8 cellular contexts compared by ENCODE assay signal in genomic region chr17:62627904-62628603, GRCh38. TPM values are rescaled to one million over a fixed set of nuclear protein-coding genes. Genes with fewer than 3 reads are reported as not detected.
A peak's percentile ranks its signal among the peaks of the same experiment; 100 is the strongest.
DNase-seq lines count a peak whose midpoint lies in the region; ATAC-seq, FAIRE-seq and TF ChIP-seq lines count a peak whose summit lies in the region.

No MANE protein-coding gene starts in this region.

- POLR2A ChIA-PET in PC-3 (lab: Charles Lee; ENCODE audit: unreplicated experiment) (no interaction called here), GM12878 (lab: Charles Lee) (no interaction called here)

- H3K79me2 ChIP-seq in PC-3 (ENCODE audit: low read length) (no peaks in the 10 kb centered on the region), GM12878 (ENCODE audit: control insufficient read depth, insufficient read depth, low read length) (no peaks in the 10 kb centered on the region), keratinocyte (ENCODE audit: control insufficient read depth, insufficient read depth, low read length) (peaks cover 50% of the 10 kb centered on the region)

- in situ Hi-C loops in GM12878 (cut with MboI): no loop called here

- no peaks in the 10 kb centered on the region for H3K9me2 ChIP-seq in PC-3 (replicated peaks; ENCODE audit: low read length)

- TF ChIP-seq CTCF in PC-3 (conservative IDR thresholded peaks at IDR 0.05; ENCODE audit: low read depth, low read length) (no peak), GM12878 (IDR thresholded peaks at IDR 0.05 in 2 of 3, conservative IDR thresholded peaks at IDR 0.05 in 1 of 3; ENCODE audit: control insufficient read depth in 2 of 3, extremely low read depth in 1 of 3, insufficient read depth in 1 of 3, low read depth in 3 of 3, low read length in 3 of 3) (no peak), keratinocyte (optimal IDR thresholded peaks at IDR 0.05 in 1 of 3, IDR thresholded peaks at IDR 0.05 in 1 of 3, conservative IDR thresholded peaks at IDR 0.05 in 1 of 3; ENCODE audit: extremely low read depth in 1 of 3, insufficient read depth in 2 of 3, low read length in 3 of 3) (peak in 1 of 3 experiments; percentile 4)

- no peak for TF ChIP-seq POLR2A in GM12878 (IDR thresholded peaks at IDR 0.05; ENCODE audit: low read depth, low read length)

- H2AFZ ChIP-seq in PC-3 (ENCODE audit: low read length): peak overlapping the region; percentile 96
- H2AFZ ChIP-seq in GM12878 (ENCODE audit: control insufficient read depth, low read depth, low read length): no peak overlapping the region; the same call in 1 of the 2 replicates
- peak overlapping the region; percentile 80 for H2AFZ ChIP-seq in keratinocyte (ENCODE audit: control insufficient read depth, low read length)

- H3K9me3 ChIP-seq in PC-3 (ENCODE audit: low read length) (no peaks in the 10 kb centered on the region), GM12878 (replicated peaks; ENCODE audit: control insufficient read depth, insufficient read depth, low read length) (no peaks in the 10 kb centered on the region), keratinocyte (ENCODE audit: control insufficient read depth, low read depth, low read length) (no peaks in the 10 kb centered on the region)

- H3K9ac ChIP-seq in PC-3 (ENCODE audit: low read length): peak overlapping the region; percentile 48
- peak overlapping the region; percentile 39; the same call in 1 of the 2 replicates for H3K9ac ChIP-seq in GM12878 (ENCODE audit: control insufficient read depth, insufficient read depth, low read length)
- H3K9ac ChIP-seq in keratinocyte (ENCODE audit: control insufficient read depth, extremely low read depth, insufficient read depth, low read length): peak overlapping the region; percentile 71

- no peak for TF ChIP-seq RAD21 in GM12878 (IDR thresholded peaks at IDR 0.05; ENCODE audit: insufficient read depth, low read depth, low read length)

- intact Hi-C loops in PC-3 (cut with micrococcal nuclease): no loop called here
- intact Hi-C loops in GM12878 (cut with micrococcal nuclease; ENCODE audit: unreplicated experiment): no loop called here

- BruUV-seq in PC-3 (replicated peaks; lab: Mats Ljungman, UMichigan) (no TSS peak), GM12878 (replicated peaks; lab: Mats Ljungman, UMichigan) (no TSS peak)

- H4K20me1 ChIP-seq in PC-3 (ENCODE audit: low read length) (no peaks in the 10 kb centered on the region), GM12878 (ENCODE audit: control insufficient read depth, insufficient read depth) (no peaks in the 10 kb centered on the region), keratinocyte (ENCODE audit: control insufficient read depth, extremely low read depth, insufficient read depth, low read length) (no peaks in the 10 kb centered on the region)

- no peak overlapping the region for H3K27ac ChIP-seq in PC-3 (ENCODE audit: low read length)
- no peak overlapping the region for H3K27ac ChIP-seq in GM12878 (ENCODE audit: control insufficient read depth, insufficient read depth)
- H3K27ac ChIP-seq in keratinocyte (ENCODE audit: control insufficient read depth, insufficient read depth, low read length): peak overlapping the region; percentile 40

- H3F3A ChIP-seq in PC-3 (ENCODE audit: low read length, unreplicated experiment): no peaks in the 10 kb centered on the region

- no peak for TF ChIP-seq EP300 in GM12878 (IDR thresholded peaks at IDR 0.05; ENCODE audit: borderline replicate concordance in 1 of 2, control insufficient read depth in 1 of 2, low read depth in 2 of 2, low read length in 2 of 2)

- RAD21 ChIA-PET in GM12878 (lab: Charles Lee; ENCODE audit: unreplicated experiment): no interaction called here

- dilution Hi-C loops in keratinocyte (cut with MboI; ENCODE audit: extremely low pct_ligation_motif_present, low sequenced_read_pairs): no loop called here

- H3K4me1 ChIP-seq in PC-3 (ENCODE audit: insufficient read depth, low read length): peaks cover 7% of the 10 kb centered on the region
- 0 out of 2 replicates have a peak, but pooled peaks cover 3% of the 10 kb centered on the region for H3K4me1 ChIP-seq in GM12878 (ENCODE audit: control insufficient read depth, insufficient read depth, low read length)
- peaks cover 22% of the 10 kb centered on the region for H3K4me1 ChIP-seq in keratinocyte (ENCODE audit: control insufficient read depth, extremely low read depth, insufficient read depth, low read length)

- peaks cover 3% of the 10 kb centered on the region for H3K9me1 ChIP-seq in keratinocyte (ENCODE audit: control insufficient read depth, extremely low read depth, insufficient read depth, low read length)

- H3K4me3 ChIP-seq in PC-3 (ENCODE audit: low read length) (peak overlapping the region; percentile 88), GM12878 (peak overlapping the region; percentile 64), keratinocyte (ENCODE audit: control insufficient read depth in 2 of 3, extremely low read depth in 1 of 3, insufficient read depth in 2 of 3, low read depth in 1 of 3, low read length in 3 of 3) (peak overlapping the region; percentile 65 to 92 (median 79))

- DNase-seq in NCI-H82 (lab: John Stamatoyannopoulos, UW): peak; percentile 34
- DNase-seq in NCI-H82 treated with DMSO at 0.1 percent for 48 hours (lab: John Stamatoyannopoulos, UW; ENCODE audit: unreplicated experiment): no peak
- DNase-seq in PC-3: peak; percentile 30
- no peak for DNase-seq in GM12878 (ENCODE audit: low read depth, low spot score)
- no peak for DNase-seq in keratinocyte (ENCODE audit: low read depth, low spot score)
- peak; percentile 70 for DNase-seq in stimulated activated CD4-positive, alpha-beta T cell treated with anti-CD3 and anti-CD28 coated beads, Interleukin-15, amount 100 ng/mL, for 24 hours
- DNase-seq in DMS153 (lab: John Stamatoyannopoulos, UW): no peak

- H3K27me3 ChIP-seq in PC-3 (ENCODE audit: low read length) (no peaks in the 10 kb centered on the region), GM12878 (replicated peaks in 1 of 2; ENCODE audit: control insufficient read depth in 2 of 2, insufficient read depth in 2 of 2, low read length in 1 of 2) (peaks cover 0 to 9% of the 10 kb centered on the region in 2 experiments; a peak in 3 of 4 replicates), keratinocyte (ENCODE audit: control insufficient read depth, extremely low read depth, insufficient read depth, low read length) (no peaks in the 10 kb centered on the region)

- H3K36me3 ChIP-seq in PC-3 (ENCODE audit: low read depth, low read length): no peaks in the 10 kb centered on the region
- H3K36me3 ChIP-seq in GM12878 (ENCODE audit: control insufficient read depth in 2 of 2, insufficient read depth in 2 of 2, low read length in 1 of 2): no peaks in the 10 kb centered on the region
- peaks cover 0 to 6% of the 10 kb centered on the region in 2 experiments for H3K36me3 ChIP-seq in keratinocyte (ENCODE audit: control insufficient read depth in 2 of 2, extremely low read depth in 1 of 2, insufficient read depth in 2 of 2, low read length in 2 of 2)

- FAIRE-seq in GM12878 (lab: Jason Lieb, UNC): no peak
- FAIRE-seq in keratinocyte (lab: Jason Lieb, UNC): no peak

- ATAC-seq in PC-3 (peak; percentile 34), GM12878 (peak; percentile 40), HG02623 (IDR thresholded peaks at IDR 0.05; ENCODE audit: unreplicated experiment) (no peak)

- SMC1A ChIA-PET in GM12878 (lab: Charles Lee; ENCODE audit: uncharacterized antibody, unreplicated experiment): interaction anchor here (1.0 kb wide), 1 partner anchor 9 kb away, joined by 3 read pairs; no protein-coding TSS in a partner anchor

- CTCF ChIA-PET in PC-3 (lab: Charles Lee): no interaction called here
- CTCF ChIA-PET in GM12878 (lab: Yijun Ruan, JAX): no interaction called here

- H3K4me2 ChIP-seq in PC-3 (ENCODE audit: low read length): peak overlapping the region; percentile 100
- peak overlapping the region; percentile 77 for H3K4me2 ChIP-seq in GM12878 (ENCODE audit: control insufficient read depth, insufficient read depth)
- H3K4me2 ChIP-seq in keratinocyte (ENCODE audit: control insufficient read depth, extremely low read depth, insufficient read depth, low read depth, low read length): peak overlapping the region; percentile 92

- WGBS in GM12878 (ENCODE audit: insufficient coverage, insufficient replicate concordance, low lambda C conversion rate, missing lambda C conversion rate): 3% methylated on average over 39 of the region's 61 CpGs

TF ChIP-seq in GM12878, 131 proteins besides CTCF, POLR2A, EP300 and RAD21 (continues in another document):
- TF ChIP-seq FOXK2 (IDR thresholded peaks at IDR 0.05) (no peak), SMAD1 (IDR thresholded peaks at IDR 0.05; ENCODE audit: low read depth, partially characterized antibody) (no peak)

RNA-seq across cellular contexts. Expression of gene MRC2, which starts 0.6 kb away (rescaled TPM):
- total RNA-seq in PC-3 (2014; rRNA removed) (13.5 and 17.2 TPM in 2 replicates), GM12878 (2014; rRNA removed) (0.33 and 0.96 TPM in 2 replicates), GM12878 (2014; rRNA removed; fragmentation: Illumina TruSeq; extraction: Trizol) (0.18 and 0.23 TPM in 2 replicates), GM12878 (2021) (0.87 and 1.2 TPM in 2 replicates)
- total RNA-seq in GM12878 (2013; cell fraction: nucleolus; rRNA removed): 0.29 and 0.59 TPM in 2 replicates
- 0.72 TPM for polyA plus RNA-seq in GM12878 (2011; ENCODE audit: low read depth)
- polyA plus RNA-seq in GM12878 (2011; rRNA removed) (0.06 and 0.19 TPM in 2 replicates), GM12878 (2014; fragmentation: Illumina TruSeq; extraction: Trizol) (0.29 TPM in 1 of 2 replicates, not detected in the other), GM12878 (2014; fragmentation: Nextera tagmentation; extraction: Ambion mirVana) (under 1 TPM in 1 of 2 experiments, not detected in 1; 0.04 TPM), GM12878 (2014; rRNA removed) (0.50 and 0.76 TPM in 2 replicates), GM12878 (2016; fragmentation: Nextera tagmentation; extraction: Ambion mirVana) (under 1 TPM; 0.30 to 0.46 TPM), keratinocyte (14.0 to 36.6 TPM (median 30.5 TPM) in 3 replicates)
- 0.12 and 0.22 TPM in 2 replicates for polyA plus RNA-seq in GM12878 (2011; cell fraction: cytosol; rRNA removed)
- polyA plus RNA-seq in GM12878 (2011; cell fraction: nucleus; rRNA removed): 1.3 and 1.8 TPM in 2 replicates
- 1.1 and 1.7 TPM in 2 replicates for polyA plus RNA-seq in GM12878 (2012)
- polyA minus RNA-seq in GM12878 (2011; rRNA and poly(A)+ RNA removed): 0.22 and 0.82 TPM in 2 replicates
- polyA minus RNA-seq in GM12878 (2011; cell fraction: cytosol; rRNA and poly(A)+ RNA removed): 0.27 and 0.42 TPM in 2 replicates
- 0.36 and 0.86 TPM in 2 replicates for polyA minus RNA-seq in GM12878 (2011; cell fraction: nucleus; rRNA and poly(A)+ RNA removed)
- polyA plus RNA-seq in keratinocyte (2011; ENCODE audit: low read depth): 26.9 TPM
- polyA plus RNA-seq in keratinocyte (2011; cell fraction: cytosol; rRNA removed): 5.4 and 16.0 TPM in 2 replicates
- polyA plus RNA-seq in keratinocyte (2011; cell fraction: nucleus; rRNA removed): 63.2 and 93.3 TPM in 2 replicates
- polyA plus RNA-seq in keratinocyte (2012; ENCODE audit: low replicate concordance): 24.8 and 56.6 TPM in 2 replicates
- 38.7 to 103 TPM (median 66.0 TPM) in 3 replicates for polyA minus RNA-seq in keratinocyte
- 59.9 TPM for polyA minus RNA-seq in keratinocyte (2011; cell fraction: cytosol; rRNA and poly(A)+ RNA removed)
- polyA minus RNA-seq in keratinocyte (2011; cell fraction: nucleus; rRNA and poly(A)+ RNA removed): 154 and 171 TPM in 2 replicates

Comparison
In these comparisons a context has a peak if more than half of its experiments do, and no peak if none do; other contexts are left out.
1. DNase-seq: peak in NCI-H82 (single experiment), PC-3 (single experiment) and stimulated activated CD4-positive, alpha-beta T cell treated with anti-CD3 and anti-CD28 coated beads, Interleukin-15, amount 100 ng/mL, for 24 hours (single experiment); none in NCI-H82 treated with DMSO at 0.1 percent for 48 hours (single experiment), GM12878 (single experiment), keratinocyte (single experiment) and DMS153 (single experiment).
2. Peak in every context shown above with its lines, with median percentiles within 50 percentile points of each other: H3K4me2 ChIP-seq, H3K4me3 ChIP-seq and H3K9ac ChIP-seq.